In the genomic region with DNA sequence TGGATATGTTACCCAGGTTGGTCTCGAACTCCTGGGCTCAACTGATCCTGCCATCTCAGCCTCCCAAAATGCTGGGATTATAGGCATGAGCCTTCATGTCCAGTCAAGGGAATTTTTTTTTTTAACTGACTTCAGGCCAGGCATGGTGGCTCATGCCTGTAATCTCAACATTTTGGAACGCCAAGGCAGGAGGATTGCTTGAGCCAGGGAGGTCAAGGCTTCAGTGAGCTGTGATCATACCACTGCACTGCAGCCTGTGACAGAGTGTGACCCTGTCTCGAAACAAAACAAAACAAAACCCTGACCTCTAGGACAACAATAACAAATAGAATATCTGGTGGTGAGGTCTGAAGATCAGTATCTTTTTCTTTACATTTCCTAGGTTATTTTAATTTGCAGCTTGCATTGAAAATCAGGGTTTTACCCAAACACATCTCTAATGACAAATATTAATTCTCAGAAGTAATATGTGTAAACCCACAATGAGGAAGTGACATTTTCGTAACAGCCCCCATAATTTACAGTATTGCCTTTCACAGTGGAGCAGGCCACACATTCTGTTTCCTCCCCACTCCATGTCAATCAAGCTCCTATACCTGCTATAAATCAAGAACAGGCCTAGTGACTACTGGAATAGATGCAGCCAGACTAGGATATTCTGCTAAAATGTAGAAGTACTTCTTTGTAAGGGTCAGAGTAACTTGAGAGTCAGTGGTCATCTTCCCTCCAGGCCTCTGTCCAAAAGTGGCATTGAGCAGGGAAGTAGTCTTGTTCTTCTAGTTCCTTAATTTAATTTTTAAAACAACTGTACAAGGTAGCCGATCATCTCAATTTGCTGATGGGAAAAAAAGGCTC, we compare ENCODE assay signal across 1 cellular context.
A peak's percentile ranks its signal among the peaks of the same experiment; 100 is the strongest.
TF ChIP-seq lines count a peak whose summit lies in the region.

No MANE protein-coding gene starts in this region.

TF ChIP-seq in GM12878, 131 proteins besides CTCF, POLR2A, EP300 and RAD21 (continued from another document and continues in another):
- TF ChIP-seq, protein P1, sequence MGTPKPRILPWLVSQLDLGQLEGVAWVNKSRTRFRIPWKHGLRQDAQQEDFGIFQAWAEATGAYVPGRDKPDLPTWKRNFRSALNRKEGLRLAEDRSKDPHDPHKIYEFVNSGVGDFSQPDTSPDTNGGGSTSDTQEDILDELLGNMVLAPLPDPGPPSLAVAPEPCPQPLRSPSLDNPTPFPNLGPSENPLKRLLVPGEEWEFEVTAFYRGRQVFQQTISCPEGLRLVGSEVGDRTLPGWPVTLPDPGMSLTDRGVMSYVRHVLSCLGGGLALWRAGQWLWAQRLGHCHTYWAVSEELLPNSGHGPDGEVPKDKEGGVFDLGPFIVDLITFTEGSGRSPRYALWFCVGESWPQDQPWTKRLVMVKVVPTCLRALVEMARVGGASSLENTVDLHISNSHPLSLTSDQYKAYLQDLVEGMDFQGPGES (IDR thresholded peaks at IDR 0.05), result no peak
- TF ChIP-seq TAF1 (IDR thresholded peaks at IDR 0.05; ENCODE audit: borderline replicate concordance, low read depth, low read length) (no peak), SREBF1 (IDR thresholded peaks at IDR 0.05; ENCODE audit: low read length) (no peak), NR2C2 (IDR thresholded peaks at IDR 0.05; ENCODE audit: borderline replicate concordance, control insufficient read depth, insufficient read length, low read depth) (no peak), MTA2 (IDR thresholded peaks at IDR 0.05; ENCODE audit: low read depth) (peak; percentile 93), FOXM1 (IDR thresholded peaks at IDR 0.05; ENCODE audit: low read depth, low read length) (peak; percentile 73; the same call in 1 of the 2 replicates), NR2C1 (IDR thresholded peaks at IDR 0.05) (no peak), BRCA1 (IDR thresholded peaks at IDR 0.05; ENCODE audit: low read depth, low read length) (no peak), STAT1 (conservative IDR thresholded peaks at IDR 0.05) (no peak), NFIC (IDR thresholded peaks at IDR 0.05; ENCODE audit: low read depth, low read length) (peak; percentile 87), POU2F2 (IDR thresholded peaks at IDR 0.05; ENCODE audit: borderline replicate concordance, low read depth, low read length) (0 out of 3 replicates have a peak, but pooled peaks have one; percentile 20), MTA3 (IDR thresholded peaks at IDR 0.05; ENCODE audit: borderline replicate concordance, low read length) (peak; percentile 68; the same call in 1 of the 2 replicates), HCFC1 (IDR thresholded peaks at IDR 0.05; ENCODE audit: low read length) (no peak), PAX5 (IDR thresholded peaks at IDR 0.05; ENCODE audit: borderline replicate concordance, low read depth, low read length) (0 out of 2 replicates have a peak, but pooled peaks have one; percentile 17), NR2F1 (conservative IDR thresholded peaks at IDR 0.05) (peak; percentile 64), RBBP5 (conservative IDR thresholded peaks at IDR 0.05) (no peak), RB1 (IDR thresholded peaks at IDR 0.05; ENCODE audit: borderline replicate concordance) (no peak), ETV6 (conservative IDR thresholded peaks at IDR 0.05 in 1 of 2, IDR thresholded peaks at IDR 0.05 in 1 of 2; ENCODE audit: borderline replicate concordance in 1 of 2, low read depth in 1 of 2) (peak in 1 of 2 experiments; percentile 74; a peak in 1 of 4 replicates), TBL1XR1 (IDR thresholded peaks at IDR 0.05; ENCODE audit: low read depth, low read length) (peak; percentile 51; the same call in 1 of the 2 replicates)
- TF ChIP-seq, protein P2, sequence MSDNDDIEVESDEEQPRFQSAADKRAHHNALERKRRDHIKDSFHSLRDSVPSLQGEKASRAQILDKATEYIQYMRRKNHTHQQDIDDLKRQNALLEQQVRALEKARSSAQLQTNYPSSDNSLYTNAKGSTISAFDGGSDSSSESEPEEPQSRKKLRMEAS (IDR thresholded peaks at IDR 0.05; ENCODE audit: low read depth, low read length), result no peak
- TF ChIP-seq, protein P3, sequence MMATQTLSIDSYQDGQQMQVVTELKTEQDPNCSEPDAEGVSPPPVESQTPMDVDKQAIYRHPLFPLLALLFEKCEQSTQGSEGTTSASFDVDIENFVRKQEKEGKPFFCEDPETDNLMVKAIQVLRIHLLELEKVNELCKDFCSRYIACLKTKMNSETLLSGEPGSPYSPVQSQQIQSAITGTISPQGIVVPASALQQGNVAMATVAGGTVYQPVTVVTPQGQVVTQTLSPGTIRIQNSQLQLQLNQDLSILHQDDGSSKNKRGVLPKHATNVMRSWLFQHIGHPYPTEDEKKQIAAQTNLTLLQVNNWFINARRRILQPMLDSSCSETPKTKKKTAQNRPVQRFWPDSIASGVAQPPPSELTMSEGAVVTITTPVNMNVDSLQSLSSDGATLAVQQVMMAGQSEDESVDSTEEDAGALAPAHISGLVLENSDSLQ (IDR thresholded peaks at IDR 0.05), result peak; percentile 97
- TF ChIP-seq, protein P4, sequence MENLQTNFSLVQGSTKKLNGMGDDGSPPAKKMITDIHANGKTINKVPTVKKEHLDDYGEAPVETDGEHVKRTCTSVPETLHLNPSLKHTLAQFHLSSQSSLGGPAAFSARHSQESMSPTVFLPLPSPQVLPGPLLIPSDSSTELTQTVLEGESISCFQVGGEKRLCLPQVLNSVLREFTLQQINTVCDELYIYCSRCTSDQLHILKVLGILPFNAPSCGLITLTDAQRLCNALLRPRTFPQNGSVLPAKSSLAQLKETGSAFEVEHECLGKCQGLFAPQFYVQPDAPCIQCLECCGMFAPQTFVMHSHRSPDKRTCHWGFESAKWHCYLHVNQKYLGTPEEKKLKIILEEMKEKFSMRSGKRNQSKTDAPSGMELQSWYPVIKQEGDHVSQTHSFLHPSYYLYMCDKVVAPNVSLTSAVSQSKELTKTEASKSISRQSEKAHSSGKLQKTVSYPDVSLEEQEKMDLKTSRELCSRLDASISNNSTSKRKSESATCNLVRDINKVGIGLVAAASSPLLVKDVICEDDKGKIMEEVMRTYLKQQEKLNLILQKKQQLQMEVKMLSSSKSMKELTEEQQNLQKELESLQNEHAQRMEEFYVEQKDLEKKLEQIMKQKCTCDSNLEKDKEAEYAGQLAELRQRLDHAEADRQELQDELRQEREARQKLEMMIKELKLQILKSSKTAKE (IDR thresholded peaks at IDR 0.05; ENCODE audit: low read depth, poor library complexity, severe bottlenecking), result peak; percentile 72
- TF ChIP-seq, protein P5, sequence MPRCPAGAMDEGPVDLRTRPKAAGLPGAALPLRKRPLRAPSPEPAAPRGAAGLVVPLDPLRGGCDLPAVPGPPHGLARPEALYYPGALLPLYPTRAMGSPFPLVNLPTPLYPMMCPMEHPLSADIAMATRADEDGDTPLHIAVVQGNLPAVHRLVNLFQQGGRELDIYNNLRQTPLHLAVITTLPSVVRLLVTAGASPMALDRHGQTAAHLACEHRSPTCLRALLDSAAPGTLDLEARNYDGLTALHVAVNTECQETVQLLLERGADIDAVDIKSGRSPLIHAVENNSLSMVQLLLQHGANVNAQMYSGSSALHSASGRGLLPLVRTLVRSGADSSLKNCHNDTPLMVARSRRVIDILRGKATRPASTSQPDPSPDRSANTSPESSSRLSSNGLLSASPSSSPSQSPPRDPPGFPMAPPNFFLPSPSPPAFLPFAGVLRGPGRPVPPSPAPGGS (IDR thresholded peaks at IDR 0.05; ENCODE audit: borderline replicate concordance, insufficient read depth, low read depth, low read length, poor library complexity, severe bottlenecking), result peak; percentile 69
- TF ChIP-seq, protein P6, sequence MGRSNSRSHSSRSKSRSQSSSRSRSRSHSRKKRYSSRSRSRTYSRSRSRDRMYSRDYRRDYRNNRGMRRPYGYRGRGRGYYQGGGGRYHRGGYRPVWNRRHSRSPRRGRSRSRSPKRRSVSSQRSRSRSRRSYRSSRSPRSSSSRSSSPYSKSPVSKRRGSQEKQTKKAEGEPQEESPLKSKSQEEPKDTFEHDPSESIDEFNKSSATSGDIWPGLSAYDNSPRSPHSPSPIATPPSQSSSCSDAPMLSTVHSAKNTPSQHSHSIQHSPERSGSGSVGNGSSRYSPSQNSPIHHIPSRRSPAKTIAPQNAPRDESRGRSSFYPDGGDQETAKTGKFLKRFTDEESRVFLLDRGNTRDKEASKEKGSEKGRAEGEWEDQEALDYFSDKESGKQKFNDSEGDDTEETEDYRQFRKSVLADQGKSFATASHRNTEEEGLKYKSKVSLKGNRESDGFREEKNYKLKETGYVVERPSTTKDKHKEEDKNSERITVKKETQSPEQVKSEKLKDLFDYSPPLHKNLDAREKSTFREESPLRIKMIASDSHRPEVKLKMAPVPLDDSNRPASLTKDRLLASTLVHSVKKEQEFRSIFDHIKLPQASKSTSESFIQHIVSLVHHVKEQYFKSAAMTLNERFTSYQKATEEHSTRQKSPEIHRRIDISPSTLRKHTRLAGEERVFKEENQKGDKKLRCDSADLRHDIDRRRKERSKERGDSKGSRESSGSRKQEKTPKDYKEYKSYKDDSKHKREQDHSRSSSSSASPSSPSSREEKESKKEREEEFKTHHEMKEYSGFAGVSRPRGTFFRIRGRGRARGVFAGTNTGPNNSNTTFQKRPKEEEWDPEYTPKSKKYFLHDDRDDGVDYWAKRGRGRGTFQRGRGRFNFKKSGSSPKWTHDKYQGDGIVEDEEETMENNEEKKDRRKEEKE (IDR thresholded peaks at IDR 0.05), result no peak
- TF ChIP-seq, protein P7, sequence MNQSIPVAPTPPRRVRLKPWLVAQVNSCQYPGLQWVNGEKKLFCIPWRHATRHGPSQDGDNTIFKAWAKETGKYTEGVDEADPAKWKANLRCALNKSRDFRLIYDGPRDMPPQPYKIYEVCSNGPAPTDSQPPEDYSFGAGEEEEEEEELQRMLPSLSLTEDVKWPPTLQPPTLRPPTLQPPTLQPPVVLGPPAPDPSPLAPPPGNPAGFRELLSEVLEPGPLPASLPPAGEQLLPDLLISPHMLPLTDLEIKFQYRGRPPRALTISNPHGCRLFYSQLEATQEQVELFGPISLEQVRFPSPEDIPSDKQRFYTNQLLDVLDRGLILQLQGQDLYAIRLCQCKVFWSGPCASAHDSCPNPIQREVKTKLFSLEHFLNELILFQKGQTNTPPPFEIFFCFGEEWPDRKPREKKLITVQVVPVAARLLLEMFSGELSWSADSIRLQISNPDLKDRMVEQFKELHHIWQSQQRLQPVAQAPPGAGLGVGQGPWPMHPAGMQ (IDR thresholded peaks at IDR 0.05; ENCODE audit: borderline replicate concordance), result no peak
- TF ChIP-seq, protein P8, sequence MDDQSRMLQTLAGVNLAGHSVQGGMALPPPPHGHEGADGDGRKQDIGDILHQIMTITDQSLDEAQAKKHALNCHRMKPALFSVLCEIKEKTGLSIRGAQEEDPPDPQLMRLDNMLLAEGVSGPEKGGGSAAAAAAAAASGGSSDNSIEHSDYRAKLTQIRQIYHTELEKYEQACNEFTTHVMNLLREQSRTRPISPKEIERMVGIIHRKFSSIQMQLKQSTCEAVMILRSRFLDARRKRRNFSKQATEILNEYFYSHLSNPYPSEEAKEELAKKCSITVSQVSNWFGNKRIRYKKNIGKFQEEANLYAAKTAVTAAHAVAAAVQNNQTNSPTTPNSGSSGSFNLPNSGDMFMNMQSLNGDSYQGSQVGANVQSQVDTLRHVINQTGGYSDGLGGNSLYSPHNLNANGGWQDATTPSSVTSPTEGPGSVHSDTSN (IDR thresholded peaks at IDR 0.05; ENCODE audit: insufficient replicate concordance, low read depth, low read length), result peak; percentile 93
- TF ChIP-seq, protein P9, sequence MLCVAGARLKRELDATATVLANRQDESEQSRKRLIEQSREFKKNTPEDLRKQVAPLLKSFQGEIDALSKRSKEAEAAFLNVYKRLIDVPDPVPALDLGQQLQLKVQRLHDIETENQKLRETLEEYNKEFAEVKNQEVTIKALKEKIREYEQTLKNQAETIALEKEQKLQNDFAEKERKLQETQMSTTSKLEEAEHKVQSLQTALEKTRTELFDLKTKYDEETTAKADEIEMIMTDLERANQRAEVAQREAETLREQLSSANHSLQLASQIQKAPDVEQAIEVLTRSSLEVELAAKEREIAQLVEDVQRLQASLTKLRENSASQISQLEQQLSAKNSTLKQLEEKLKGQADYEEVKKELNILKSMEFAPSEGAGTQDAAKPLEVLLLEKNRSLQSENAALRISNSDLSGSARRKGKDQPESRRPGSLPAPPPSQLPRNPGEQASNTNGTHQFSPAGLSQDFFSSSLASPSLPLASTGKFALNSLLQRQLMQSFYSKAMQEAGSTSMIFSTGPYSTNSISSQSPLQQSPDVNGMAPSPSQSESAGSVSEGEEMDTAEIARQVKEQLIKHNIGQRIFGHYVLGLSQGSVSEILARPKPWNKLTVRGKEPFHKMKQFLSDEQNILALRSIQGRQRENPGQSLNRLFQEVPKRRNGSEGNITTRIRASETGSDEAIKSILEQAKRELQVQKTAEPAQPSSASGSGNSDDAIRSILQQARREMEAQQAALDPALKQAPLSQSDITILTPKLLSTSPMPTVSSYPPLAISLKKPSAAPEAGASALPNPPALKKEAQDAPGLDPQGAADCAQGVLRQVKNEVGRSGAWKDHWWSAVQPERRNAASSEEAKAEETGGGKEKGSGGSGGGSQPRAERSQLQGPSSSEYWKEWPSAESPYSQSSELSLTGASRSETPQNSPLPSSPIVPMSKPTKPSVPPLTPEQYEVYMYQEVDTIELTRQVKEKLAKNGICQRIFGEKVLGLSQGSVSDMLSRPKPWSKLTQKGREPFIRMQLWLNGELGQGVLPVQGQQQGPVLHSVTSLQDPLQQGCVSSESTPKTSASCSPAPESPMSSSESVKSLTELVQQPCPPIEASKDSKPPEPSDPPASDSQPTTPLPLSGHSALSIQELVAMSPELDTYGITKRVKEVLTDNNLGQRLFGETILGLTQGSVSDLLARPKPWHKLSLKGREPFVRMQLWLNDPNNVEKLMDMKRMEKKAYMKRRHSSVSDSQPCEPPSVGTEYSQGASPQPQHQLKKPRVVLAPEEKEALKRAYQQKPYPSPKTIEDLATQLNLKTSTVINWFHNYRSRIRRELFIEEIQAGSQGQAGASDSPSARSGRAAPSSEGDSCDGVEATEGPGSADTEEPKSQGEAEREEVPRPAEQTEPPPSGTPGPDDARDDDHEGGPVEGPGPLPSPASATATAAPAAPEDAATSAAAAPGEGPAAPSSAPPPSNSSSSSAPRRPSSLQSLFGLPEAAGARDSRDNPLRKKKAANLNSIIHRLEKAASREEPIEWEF (IDR thresholded peaks at IDR 0.05; ENCODE audit: insufficient replicate concordance, low read depth, low read length), result no peak
